ENCODE assay signal across 17 cellular contexts in genomic region chr14:22668417-22668816, GRCh38. TPM values are rescaled to one million over a fixed set of nuclear protein-coding genes. Genes with fewer than 3 reads are reported as not detected.
DNase-seq lines count a peak whose midpoint lies in the region; ATAC-seq and TF ChIP-seq lines count a peak whose summit lies in the region.
"Had no signal": no experiment of that assay in that cellular context is flagged by ENCODE, and none has a peak within 500 bp of the region (broad histone marks: within the 10 kb centered on the region; RNA-seq: fewer than 3 reads in every experiment).

No MANE protein-coding gene starts in this region.

- H3K9me3 Mint-ChIP-seq in activated T-helper 17 cell treated with anti-CD3 and anti-CD28 coated beads, Interleukin-2, amount 50 U/mL, for 72 hours, result no peaks in the 10 kb centered on the region
- no peaks in the 10 kb centered on the region for H3K9me3 Mint-ChIP-seq in effector memory CD8-positive, alpha-beta T cell

- DNase-seq in AG10803 (ENCODE audit: low read depth), result peak; percentile 48
- peak; percentile 86 for DNase-seq in iris pigment epithelial cell (ENCODE audit: low read depth)
- DNase-seq in foreskin melanocyte, result no peak
- no peak for DNase-seq in effector memory CD8-positive, alpha-beta T cell
- DNase-seq in NCI-H2227 treated with DMSO at 0.1 percent for 48 hours (lab: John Stamatoyannopoulos, UW), result no peak
- DNase-seq in DMS53 (lab: John Stamatoyannopoulos, UW), result no peak
- DNase-seq: activated CD4-positive, alpha-beta T cell treated with anti-CD3 and anti-CD28 coated beads for 1 hour; DMS79 treated with DMSO at 0.1 percent for 48 hours; Kasumi-1; mesendoderm; NCI-H2107; SW 1271 had no signal

- H3K4me3 ChIP-seq in AG10803 (ENCODE audit: low read length), result no peak overlapping the region
- H3K4me3 ChIP-seq: cardiac muscle cell, vagina had no signal

- peaks cover 5% of the 10 kb centered on the region for H3K4me1 Mint-ChIP-seq in activated T-helper 17 cell treated with anti-CD3 and anti-CD28 coated beads, Interleukin-2, amount 50 U/mL, for 72 hours
- H3K4me1 Mint-ChIP-seq in effector memory CD8-positive, alpha-beta T cell (ENCODE audit: low read depth in 2 of 2), result no peaks in the 10 kb centered on the region

- no peak overlapping the region for H3K4me3 Mint-ChIP-seq in activated T-helper 17 cell treated with anti-CD3 and anti-CD28 coated beads, Interleukin-2, amount 50 U/mL, for 72 hours
- no peak overlapping the region for H3K4me3 Mint-ChIP-seq in effector memory CD8-positive, alpha-beta T cell

- TF ChIP-seq CTCF in AG10803 (conservative IDR thresholded peaks at IDR 0.05; ENCODE audit: low read length), result no peak

- H3K27me3 Mint-ChIP-seq in activated T-helper 17 cell treated with anti-CD3 and anti-CD28 coated beads, Interleukin-2, amount 50 U/mL, for 72 hours, result no peaks in the 10 kb centered on the region
- no peaks in the 10 kb centered on the region for H3K27me3 Mint-ChIP-seq in effector memory CD8-positive, alpha-beta T cell

- ATAC-seq in GM21529 (IDR thresholded peaks at IDR 0.05; ENCODE audit: unreplicated experiment), result peak; percentile 45
- peak; percentile 66 for ATAC-seq in activated T-helper 17 cell treated with anti-CD3 and anti-CD28 coated beads, Interleukin-2, amount 50 U/mL, for 72 hours (replicated peaks)
- no peak for ATAC-seq in effector memory CD8-positive, alpha-beta T cell (replicated peaks)

- H3K36me3 Mint-ChIP-seq in activated T-helper 17 cell treated with anti-CD3 and anti-CD28 coated beads, Interleukin-2, amount 50 U/mL, for 72 hours (ENCODE audit: low read depth), result no peaks in the 10 kb centered on the region
- H3K36me3 Mint-ChIP-seq in effector memory CD8-positive, alpha-beta T cell (ENCODE audit: insufficient read depth), result no peaks in the 10 kb centered on the region

- no peak overlapping the region for H3K27ac Mint-ChIP-seq in activated T-helper 17 cell treated with anti-CD3 and anti-CD28 coated beads, Interleukin-2, amount 50 U/mL, for 72 hours
- H3K27ac Mint-ChIP-seq in effector memory CD8-positive, alpha-beta T cell, result no peak overlapping the region

RNA-seq across cellular contexts. Expression of gene OR6J1, which starts 24.3 kb away (rescaled TPM):
- total RNA-seq in activated T-helper 17 cell treated with anti-CD3 and anti-CD28 coated beads, Interleukin-2, amount 50 U/mL, for 72 hours, result not detected
- total RNA-seq: cardiac muscle cell, epithelial cell of proximal tubule, vagina had no signal

Comparison
In these comparisons a context has a peak if more than half of its experiments do, and no peak if none do; other contexts are left out.
1. DNase-seq: peak in AG10803 (single experiment) and iris pigment epithelial cell (single experiment); none in foreskin melanocyte (single experiment), effector memory CD8-positive, alpha-beta T cell (0 of 3), NCI-H2227 treated with DMSO at 0.1 percent for 48 hours (single experiment) and DMS53 (single experiment).